8 cellular contexts compared by ENCODE assay signal in genomic region chr6:148565931-148566663, GRCh38.
A peak's percentile ranks its signal among the peaks of the same experiment; 100 is the strongest.
DNase-seq lines count a peak whose midpoint lies in the region; ATAC-seq and TF ChIP-seq lines count a peak whose summit lies in the region.

No MANE protein-coding gene starts in this region.

- H3K23ac ChIP-seq in mesenchymal stem cell (ENCODE audit: low read length in 2 of 2), result no peak overlapping the region

- no peak overlapping the region for H3K4me2 ChIP-seq in mesenchymal stem cell (ENCODE audit: low read length, poor library complexity, severe bottlenecking)

- peak overlapping the region; percentile 67 to 74 for H3K18ac ChIP-seq in mesenchymal stem cell (ENCODE audit: low read depth in 1 of 2, low read length in 2 of 2)

- H4K91ac ChIP-seq in mesenchymal stem cell (ENCODE audit: low read length), result peak overlapping the region; percentile 90

- no peak overlapping the region for H3K4me3 ChIP-seq in astrocyte of the cerebellum (ENCODE audit: low read depth, low read length)
- peak overlapping the region in 1 of 2 experiments; percentile 20 for H3K4me3 ChIP-seq in mesenchymal stem cell (ENCODE audit: insufficient read depth in 1 of 2, low read depth in 1 of 2, low read length in 2 of 2)
- H3K4me3 ChIP-seq in H7 (ENCODE audit: insufficient read depth, low read depth, low read length), result no peak overlapping the region

- H2AK5ac ChIP-seq in mesenchymal stem cell (ENCODE audit: low read length, severe bottlenecking), result no peak overlapping the region

- H2BK15ac ChIP-seq in mesenchymal stem cell (ENCODE audit: low read depth, poor library complexity, severe bottlenecking), result no peak overlapping the region

- no peak overlapping the region for H3K4ac ChIP-seq in mesenchymal stem cell (ENCODE audit: low read depth in 1 of 2, low read length in 2 of 2)

- peak overlapping the region in 1 of 2 experiments; percentile 65 for H2BK12ac ChIP-seq in mesenchymal stem cell (ENCODE audit: low read length in 2 of 2)

- H3K27ac ChIP-seq in mesenchymal stem cell (ENCODE audit: low read length, poor library complexity, severe bottlenecking), result no peak overlapping the region

- no peaks in the 10 kb centered on the region for H3K79me1 ChIP-seq in mesenchymal stem cell (replicated peaks; ENCODE audit: low read length, poor library complexity, severe bottlenecking)

- in situ Hi-C loops in astrocyte of the cerebellum (cut with HindIII; ENCODE audit: low sequenced_read_pairs), result no loop called here

- H3K36me3 ChIP-seq in mesenchymal stem cell (ENCODE audit: control insufficient read depth in 1 of 2, insufficient read depth in 2 of 2, low read depth in 1 of 2, low read length in 2 of 2) (no peaks in the 10 kb centered on the region), H7 (replicated peaks; ENCODE audit: control insufficient read depth, insufficient read depth, low read length) (no peaks in the 10 kb centered on the region)

- peak overlapping the region; percentile 70 for H4K8ac ChIP-seq in mesenchymal stem cell (ENCODE audit: low read length)

- ATAC-seq in GM18499 (IDR thresholded peaks at IDR 0.05; ENCODE audit: insufficient read depth, unreplicated experiment) (peak; percentile 40), HG03432 (IDR thresholded peaks at IDR 0.05; ENCODE audit: unreplicated experiment) (peak; percentile 55)

- TF ChIP-seq CTCF in astrocyte of the cerebellum (IDR thresholded peaks at IDR 0.05; ENCODE audit: low read depth, low read length, missing control alignments), result no peak

- 66% methylated on average over 12 of the region's 12 CpGs for WGBS in mesenchymal stem cell

- no peak overlapping the region for H2BK120ac ChIP-seq in mesenchymal stem cell (ENCODE audit: low read depth, low read length)

- H3K4me1 ChIP-seq in mesenchymal stem cell (ENCODE audit: control insufficient read depth, insufficient read depth, low read depth, low read length), result peaks cover 8% of the 10 kb centered on the region

- H3K9ac ChIP-seq in mesenchymal stem cell (ENCODE audit: low read length), result peak overlapping the region; percentile 60

- no peak overlapping the region for H3K14ac ChIP-seq in mesenchymal stem cell (ENCODE audit: low read length in 2 of 2)

- no peak overlapping the region for H2BK5ac ChIP-seq in mesenchymal stem cell (ENCODE audit: low read depth, low read length, poor library complexity, severe bottlenecking)

- peak; percentile 53 for DNase-seq in astrocyte of the cerebellum (ENCODE audit: low read depth)
- DNase-seq in mesenchymal stem cell, result peak; percentile 89
- no peak for DNase-seq in DMS114 treated with DMSO at 0.1 percent for 48 hours (lab: John Stamatoyannopoulos, UW; ENCODE audit: unreplicated experiment)
- DNase-seq in islet precursor cell, result no peak
- DNase-seq in H7, result no peak
- no peak for DNase-seq in NCI-H2029 treated with DMSO at 0.1 percent for 48 hours (lab: John Stamatoyannopoulos, UW)

- peak overlapping the region; percentile 0 for H2AFZ ChIP-seq in mesenchymal stem cell (ENCODE audit: low read depth, low read length)

- no peaks in the 10 kb centered on the region for H3K9me3 ChIP-seq in mesenchymal stem cell (ENCODE audit: control insufficient read depth, low read length)

- H3K27me3 ChIP-seq in mesenchymal stem cell (ENCODE audit: control insufficient read depth in 1 of 2, insufficient read depth in 1 of 2, low read length in 2 of 2), result no peaks in the 10 kb centered on the region
- no peaks in the 10 kb centered on the region for H3K27me3 ChIP-seq in H7 (ENCODE audit: control insufficient read depth, insufficient read depth, low read length)

Comparison
In these comparisons a context has a peak if more than half of its experiments do, and no peak if none do; other contexts are left out.
1. DNase-seq: peak in astrocyte of the cerebellum (single experiment) and mesenchymal stem cell (single experiment); none in DMS114 treated with DMSO at 0.1 percent for 48 hours (single experiment), islet precursor cell (single experiment), H7 (single experiment) and NCI-H2029 treated with DMSO at 0.1 percent for 48 hours (single experiment).